9 cellular contexts compared by ENCODE assay signal in genomic region chr15:52096536-52096935, GRCh38. TPM values are rescaled to one million over a fixed set of nuclear protein-coding genes. Genes with fewer than 3 reads are reported as not detected.
"Had no signal": no experiment of that assay in that cellular context is flagged by ENCODE, and none has a peak within 500 bp of the region (broad histone marks: within the 10 kb centered on the region; RNA-seq: fewer than 3 reads in every experiment).

No MANE protein-coding gene starts in this region.

RNA-seq across cellular contexts. Expression of gene BCL2L10, which starts 16.0 kb away (rescaled TPM):
- total RNA-seq: heart right ventricle, left cardiac atrium, lower lobe of right lung, mononuclear cell, osteocyte, posterior vena cava, psoas muscle, thoracic aorta had no signal
- polyA plus RNA-seq: smooth muscle cell had no signal
